23 cellular contexts compared by ENCODE assay signal in the genomic region with DNA sequence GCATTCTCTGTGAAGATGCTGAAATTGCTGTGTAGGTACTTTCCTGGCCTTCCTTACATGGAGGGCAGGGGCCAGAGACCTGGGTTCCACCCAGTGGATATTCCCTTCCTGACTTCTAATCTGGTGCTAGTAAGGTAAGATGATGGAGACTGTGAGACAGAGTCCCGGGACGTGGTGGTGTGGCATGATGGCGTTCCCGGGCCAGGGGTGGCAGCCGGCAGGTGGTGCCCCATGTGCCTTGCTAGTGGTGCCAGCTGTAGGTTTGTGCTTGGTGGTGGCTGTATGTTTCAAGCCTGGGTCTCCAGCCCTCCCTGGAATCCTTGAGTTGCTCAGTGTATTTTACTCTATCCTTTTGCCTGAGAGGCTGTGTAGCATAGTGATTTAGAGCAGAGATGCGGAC.
"Had no signal": no experiment of that assay in that cellular context is flagged by ENCODE, and none has a peak within 500 bp of the region (broad histone marks: within the 10 kb centered on the region; RNA-seq: fewer than 3 reads in every experiment).

No MANE protein-coding gene starts in this region.

- H3K4me3 ChIP-seq: colonic mucosa, coronary artery, dorsolateral prefrontal cortex, esophagus muscularis mucosa, esophagus squamous epithelium, gastrocnemius medialis, gastroesophageal sphincter, heart left ventricle, heart right ventricle had no signal

- DNase-seq: colonic mucosa; dermis blood vessel endothelial cell; dorsolateral prefrontal cortex; effector CD4-positive, alpha-beta T cell; effector CD8-positive, alpha-beta T cell; effector memory CD4-positive, alpha-beta T cell; effector memory CD8-positive, alpha-beta T cell; endodermal cell; erythroblast; esophagus squamous epithelium; foreskin fibroblast; foreskin keratinocyte; foreskin melanocyte; gastrocnemius medialis; glutamatergic neuron; head of caudate nucleus; heart left ventricle; heart right ventricle had no signal

- H3K4me1 ChIP-seq: colonic mucosa, foreskin keratinocyte, gastrocnemius medialis had no signal

- H3K36me3 ChIP-seq: colonic mucosa, esophagus muscularis mucosa, esophagus squamous epithelium, gastrocnemius medialis, gastroesophageal sphincter, heart left ventricle, heart right ventricle had no signal

- H3K27me3 ChIP-seq: colonic mucosa, dorsolateral prefrontal cortex, esophagus muscularis mucosa, esophagus squamous epithelium, gastrocnemius medialis, gastroesophageal sphincter, heart left ventricle, heart right ventricle had no signal

- H3K27ac ChIP-seq: colonic mucosa, coronary artery, dorsolateral prefrontal cortex, epithelial cell of prostate, esophagus muscularis mucosa, esophagus squamous epithelium, foreskin keratinocyte, gastrocnemius medialis, gastroesophageal sphincter, heart left ventricle, heart right ventricle had no signal

- H3K9me3 ChIP-seq: colonic mucosa, esophagus muscularis mucosa, esophagus squamous epithelium, gastrocnemius medialis, gastroesophageal sphincter, heart left ventricle, heart right ventricle had no signal

- ATAC-seq: effector memory CD8-positive, alpha-beta T cell; esophagus mucosa; foreskin keratinocyte; gastrocnemius medialis; gastroesophageal sphincter; heart left ventricle; heart right ventricle had no signal
